Comparison of ENCODE assay signal across 15 cellular contexts in genomic region chr15:73227433-73228056, GRCh38.
"Had no signal": no experiment of that assay in that cellular context is flagged by ENCODE, and none has a peak within 500 bp of the region (broad histone marks: within the 10 kb centered on the region; RNA-seq: fewer than 3 reads in every experiment).

No MANE protein-coding gene starts in this region.

- H3K36me3 ChIP-seq: gastroesophageal sphincter, thoracic aorta had no signal

- H3K9me3 ChIP-seq: gastroesophageal sphincter, thoracic aorta had no signal

- FAIRE-seq: urothelium cell line had no signal

- H3K4me3 ChIP-seq: gastroesophageal sphincter, thoracic aorta had no signal

- ATAC-seq: gastroesophageal sphincter; naive thymus-derived CD8-positive, alpha-beta T cell; stimulated activated naive CD8-positive, alpha-beta T cell treated with anti-CD3 and anti-CD28 coated beads, Interleukin-15, Interleukin-2, amounts not matched to agents 100 U/mL and 50 U/mL, for 24 hours had no signal

- H3K27ac ChIP-seq: epithelial cell of prostate, gastroesophageal sphincter had no signal

- H3K27me3 ChIP-seq: gastroesophageal sphincter had no signal

- DNase-seq: activated naive CD4-positive, alpha-beta T cell treated with anti-CD3 and anti-CD28 coated beads, Interleukin-2, amount 10 ng/mL, durations not matched to agents 7 days and 5 days; effector memory CD4-positive, alpha-beta T cell; hypothalamus; kidney glomerular epithelial cell; midbrain; naive thymus-derived CD8-positive, alpha-beta T cell; occipital lobe; stimulated activated CD4-positive, alpha-beta T cell treated with anti-CD3 and anti-CD28 coated beads, Interleukin-2, amount 100 ng/mL, for 48 hours; stimulated activated CD8-positive, alpha-beta memory T cell treated with anti-CD3 and anti-CD28 coated beads, Interleukin-4, amount 100 ng/mL, for 48 hours; stimulated activated naive CD8-positive, alpha-beta T cell treated with anti-CD3 and anti-CD28 coated beads, Interleukin-15, Interleukin-2, amounts not matched to agents 100 U/mL and 50 U/mL, for 24 hours; T-helper 9 cell had no signal
